In the genomic region with DNA sequence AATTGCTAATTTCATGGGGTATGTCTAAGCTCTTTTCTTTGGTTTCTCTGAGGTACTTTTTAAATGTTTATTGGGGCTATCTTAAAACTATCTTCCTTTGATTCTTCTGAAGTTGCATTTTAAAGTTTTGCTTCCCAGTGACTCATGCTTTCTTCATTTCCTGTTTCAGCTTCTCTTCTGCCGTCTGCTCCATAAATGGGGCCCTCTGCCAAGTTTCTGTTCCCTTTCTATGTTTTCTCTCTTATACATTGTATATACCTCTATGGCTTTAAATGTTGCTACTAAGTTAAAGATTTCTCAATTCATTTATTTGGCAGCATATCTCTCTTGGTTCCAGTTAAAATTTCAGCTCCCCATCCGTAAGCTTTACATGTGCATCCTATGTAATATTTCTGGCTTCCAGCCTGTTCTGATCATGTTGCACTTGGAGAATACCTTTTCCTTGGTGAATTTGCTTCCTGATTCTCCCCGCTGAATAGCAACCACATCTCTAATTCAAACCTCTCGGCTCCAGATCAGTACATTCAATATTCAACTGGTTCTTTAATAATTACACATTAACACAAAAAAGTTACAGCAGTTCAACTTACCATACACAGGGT, we compare ENCODE assay signal across 7 cellular contexts.
DNase-seq lines count a peak whose midpoint lies in the region; ATAC-seq and TF ChIP-seq lines count a peak whose summit lies in the region.

No MANE protein-coding gene starts in this region.

- H3K36me3 ChIP-seq in GM23338 (ENCODE audit: insufficient read depth) (no peaks in the 10 kb centered on the region), KMS-11 (ENCODE audit: insufficient read depth) (no peaks in the 10 kb centered on the region), lower lobe of right lung (no peaks in the 10 kb centered on the region)

- H3K27me3 Mint-ChIP-seq in GM23338 (ENCODE audit: insufficient read depth, low read depth, poor library complexity) (no peaks in the 10 kb centered on the region), immature natural killer cell (ENCODE audit: low read depth in 3 of 3) (peaks cover 0 to 2% (median 0%) of the 10 kb centered on the region in 3 donors)
- no peaks in the 10 kb centered on the region for H3K27me3 Mint-ChIP-seq in activated T-helper 17 cell treated with anti-CD3 and anti-CD28 coated beads, Interleukin-2, amount 50 U/mL, for 72 hours

- no peaks in the 10 kb centered on the region for H3K9me2 ChIP-seq in GM23338 (ENCODE audit: insufficient read depth)

- ATAC-seq in GM18499 (IDR thresholded peaks at IDR 0.05; ENCODE audit: insufficient read depth, unreplicated experiment): peak; percentile 88
- ATAC-seq in GM23338: no peak
- ATAC-seq in activated T-helper 17 cell treated with anti-CD3 and anti-CD28 coated beads, Interleukin-2, amount 50 U/mL, for 72 hours (replicated peaks): peak; percentile 45
- ATAC-seq in lower lobe of right lung: peak; percentile 71 to 76

- H3K4me3 Mint-ChIP-seq in GM23338 (no peak overlapping the region), immature natural killer cell (no peak overlapping the region)
- peak overlapping the region; percentile 41 for H3K4me3 Mint-ChIP-seq in activated T-helper 17 cell treated with anti-CD3 and anti-CD28 coated beads, Interleukin-2, amount 50 U/mL, for 72 hours

- no peak overlapping the region for H3K9ac ChIP-seq in KMS-11

- H4K20me1 ChIP-seq in GM23338 (replicated peaks; ENCODE audit: insufficient read depth) (no peaks in the 10 kb centered on the region), KMS-11 (ENCODE audit: insufficient read depth) (no peaks in the 10 kb centered on the region)

- no peak for TF ChIP-seq CTCF in GM23338 (conservative IDR thresholded peaks at IDR 0.05; ENCODE audit: low read depth in 2 of 2)
- no peak for TF ChIP-seq CTCF in KMS-11 (conservative IDR thresholded peaks at IDR 0.05; ENCODE audit: low read depth, low read length)
- no peak for TF ChIP-seq CTCF in lower lobe of right lung (IDR thresholded peaks at IDR 0.05)

- intact Hi-C loops in lower lobe of right lung (cut with DNase I): no loop called here

- H2AFZ ChIP-seq in GM23338: no peak overlapping the region
- peak overlapping the region; percentile 8; the same call in 1 of the 2 replicates for H2AFZ ChIP-seq in KMS-11 (ENCODE audit: low read depth)

- no peak overlapping the region for H3K4me2 ChIP-seq in GM23338
- peak overlapping the region; percentile 37 for H3K4me2 ChIP-seq in KMS-11

- no peaks in the 10 kb centered on the region for H3F3A ChIP-seq in GM23338 (replicated peaks; ENCODE audit: low read depth)

- H3K36me3 Mint-ChIP-seq in GM23338 (ENCODE audit: low read depth): peaks cover 4% of the 10 kb centered on the region; the same call in 1 of the 3 replicates
- H3K36me3 Mint-ChIP-seq in activated T-helper 17 cell treated with anti-CD3 and anti-CD28 coated beads, Interleukin-2, amount 50 U/mL, for 72 hours (ENCODE audit: low read depth): no peaks in the 10 kb centered on the region
- peaks cover 0 to 3% (median 0%) of the 10 kb centered on the region in 3 donors for H3K36me3 Mint-ChIP-seq in immature natural killer cell

- H3K27ac ChIP-seq in GM23338 (ENCODE audit: low read depth) (no peak overlapping the region), KMS-11 (peak overlapping the region; percentile 4; the same call in 1 of the 2 replicates), lower lobe of right lung (no peak overlapping the region)

- H3K4me1 Mint-ChIP-seq in GM23338 (peaks cover 21% of the 10 kb centered on the region), immature natural killer cell (peaks cover 16 to 26% of the 10 kb centered on the region in 2 donors)
- H3K4me1 Mint-ChIP-seq in activated T-helper 17 cell treated with anti-CD3 and anti-CD28 coated beads, Interleukin-2, amount 50 U/mL, for 72 hours: peaks cover 31% of the 10 kb centered on the region

- no peaks in the 10 kb centered on the region for H3K79me2 ChIP-seq in GM23338 (replicated peaks; ENCODE audit: insufficient read depth)
- no peaks in the 10 kb centered on the region for H3K79me2 ChIP-seq in KMS-11 (ENCODE audit: insufficient read depth, low read depth)

- H3K27ac Mint-ChIP-seq in GM23338 (peak overlapping the region; percentile 46), immature natural killer cell (no peak overlapping the region)
- H3K27ac Mint-ChIP-seq in activated T-helper 17 cell treated with anti-CD3 and anti-CD28 coated beads, Interleukin-2, amount 50 U/mL, for 72 hours: peak overlapping the region; percentile 21

- H3K4me1 ChIP-seq in GM23338 (ENCODE audit: insufficient read depth) (peaks cover 10% of the 10 kb centered on the region; the same call in 1 of the 2 replicates), KMS-11 (ENCODE audit: low read depth, poor library complexity, severe bottlenecking) (peaks cover 61% of the 10 kb centered on the region), lower lobe of right lung (peaks cover 19% of the 10 kb centered on the region)

- H3K9me3 Mint-ChIP-seq in GM23338 (0 out of 3 replicates have a peak, but pooled peaks cover 4% of the 10 kb centered on the region), immature natural killer cell (no peaks in the 10 kb centered on the region)
- H3K9me3 Mint-ChIP-seq in activated T-helper 17 cell treated with anti-CD3 and anti-CD28 coated beads, Interleukin-2, amount 50 U/mL, for 72 hours: no peaks in the 10 kb centered on the region

- no peaks in the 10 kb centered on the region for H3K27me3 ChIP-seq in GM23338 (ENCODE audit: insufficient read depth)
- H3K27me3 ChIP-seq in KMS-11 (ENCODE audit: insufficient read depth, low read depth): no peaks in the 10 kb centered on the region
- H3K27me3 ChIP-seq in lower lobe of right lung (ENCODE audit: low read depth): no peaks in the 10 kb centered on the region

- no peaks in the 10 kb centered on the region for H3K9me3 ChIP-seq in lower lobe of right lung

- DNase-seq in GM23338 (ENCODE audit: low spot score): no peak
- DNase-seq in lower lobe of right lung: no peak
- no peak for DNase-seq in NCI-H2171 (lab: John Stamatoyannopoulos, UW)
- no peak for DNase-seq in immature natural killer cell

- H3K4me3 ChIP-seq in GM23338 (no peak overlapping the region), KMS-11 (IDR thresholded peaks at IDR 0.05; ENCODE audit: insufficient read depth, low read depth, low read length) (no peak overlapping the region), lower lobe of right lung (no peak overlapping the region)

TF ChIP-seq in GM23338, 12 proteins besides CTCF, POLR2A, EP300 and RAD21 (continues in another document):
- TF ChIP-seq, protein P1, sequence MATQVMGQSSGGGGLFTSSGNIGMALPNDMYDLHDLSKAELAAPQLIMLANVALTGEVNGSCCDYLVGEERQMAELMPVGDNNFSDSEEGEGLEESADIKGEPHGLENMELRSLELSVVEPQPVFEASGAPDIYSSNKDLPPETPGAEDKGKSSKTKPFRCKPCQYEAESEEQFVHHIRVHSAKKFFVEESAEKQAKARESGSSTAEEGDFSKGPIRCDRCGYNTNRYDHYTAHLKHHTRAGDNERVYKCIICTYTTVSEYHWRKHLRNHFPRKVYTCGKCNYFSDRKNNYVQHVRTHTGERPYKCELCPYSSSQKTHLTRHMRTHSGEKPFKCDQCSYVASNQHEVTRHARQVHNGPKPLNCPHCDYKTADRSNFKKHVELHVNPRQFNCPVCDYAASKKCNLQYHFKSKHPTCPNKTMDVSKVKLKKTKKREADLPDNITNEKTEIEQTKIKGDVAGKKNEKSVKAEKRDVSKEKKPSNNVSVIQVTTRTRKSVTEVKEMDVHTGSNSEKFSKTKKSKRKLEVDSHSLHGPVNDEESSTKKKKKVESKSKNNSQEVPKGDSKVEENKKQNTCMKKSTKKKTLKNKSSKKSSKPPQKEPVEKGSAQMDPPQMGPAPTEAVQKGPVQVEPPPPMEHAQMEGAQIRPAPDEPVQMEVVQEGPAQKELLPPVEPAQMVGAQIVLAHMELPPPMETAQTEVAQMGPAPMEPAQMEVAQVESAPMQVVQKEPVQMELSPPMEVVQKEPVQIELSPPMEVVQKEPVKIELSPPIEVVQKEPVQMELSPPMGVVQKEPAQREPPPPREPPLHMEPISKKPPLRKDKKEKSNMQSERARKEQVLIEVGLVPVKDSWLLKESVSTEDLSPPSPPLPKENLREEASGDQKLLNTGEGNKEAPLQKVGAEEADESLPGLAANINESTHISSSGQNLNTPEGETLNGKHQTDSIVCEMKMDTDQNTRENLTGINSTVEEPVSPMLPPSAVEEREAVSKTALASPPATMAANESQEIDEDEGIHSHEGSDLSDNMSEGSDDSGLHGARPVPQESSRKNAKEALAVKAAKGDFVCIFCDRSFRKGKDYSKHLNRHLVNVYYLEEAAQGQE (IDR thresholded peaks at IDR 0.05; ENCODE audit: unreplicated experiment): no peak
- TF ChIP-seq ZNF114 (CRISPR knock-in tag; IDR thresholded peaks at IDR 0.05) (no peak), EZH2phosphoT487 (IDR thresholded peaks at IDR 0.05; ENCODE audit: unreplicated experiment) (no peak), STAT1 (IDR thresholded peaks at IDR 0.05; ENCODE audit: unreplicated experiment) (no peak), EZH2 (IDR thresholded peaks at IDR 0.05; ENCODE audit: low read depth, unreplicated experiment) (no peak)

Comparison
In these comparisons a context has a peak if more than half of its experiments do, and no peak if none do; other contexts are left out.
1. H3K27ac Mint-ChIP-seq: peak in GM23338 (single experiment) and activated T-helper 17 cell treated with anti-CD3 and anti-CD28 coated beads, Interleukin-2, amount 50 U/mL, for 72 hours (single experiment); none in immature natural killer cell (0 of 6).